Comparison of ENCODE assay signal across 22 cellular contexts in the genomic region with DNA sequence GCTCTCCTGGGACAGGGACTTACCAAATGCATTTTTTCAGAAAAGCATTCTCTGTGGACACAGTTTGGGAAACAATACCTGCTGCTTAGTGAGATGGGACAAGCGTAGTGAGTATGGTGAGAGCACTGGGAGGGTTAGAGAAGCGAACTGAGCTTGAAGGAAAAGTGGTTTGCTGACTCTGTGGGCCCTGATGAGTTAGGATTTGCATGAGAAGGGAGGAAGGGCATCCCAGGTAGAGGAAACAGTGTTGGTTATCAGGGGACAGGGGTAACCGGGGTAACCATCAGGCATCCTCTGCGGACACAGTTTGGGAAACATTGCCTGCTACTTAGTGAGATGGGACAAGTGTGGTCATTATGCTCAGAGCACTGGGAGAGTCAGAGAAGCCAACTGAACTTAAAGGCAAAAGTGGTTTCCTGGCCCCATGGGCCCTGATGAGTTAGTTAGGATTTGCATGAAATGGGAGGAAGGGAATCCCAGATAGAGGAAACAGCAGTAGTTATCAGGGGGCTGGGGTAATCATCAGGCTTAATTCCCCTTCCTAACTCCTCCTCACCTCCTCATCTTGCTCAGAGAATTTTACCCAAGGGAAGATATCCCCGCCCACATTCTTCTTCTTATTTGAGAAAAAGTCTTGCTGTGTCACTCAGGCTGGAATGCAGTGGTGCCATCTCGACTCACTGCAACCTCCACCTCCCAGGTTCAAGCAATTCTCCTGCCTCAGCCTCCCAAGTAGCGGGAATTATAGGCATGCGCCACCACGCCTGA.
"Had no signal": no experiment of that assay in that cellular context is flagged by ENCODE, and none has a peak within 500 bp of the region (broad histone marks: within the 10 kb centered on the region; RNA-seq: fewer than 3 reads in every experiment).

No MANE protein-coding gene starts in this region.

- H3K4me1 Mint-ChIP-seq: activated naive CD8-positive, alpha-beta T cell treated with anti-CD3 and anti-CD28 coated beads, Interleukin-2, amount 10 ng/mL, durations not matched to agents 7 days and 5 days; stimulated activated effector memory CD8-positive, alpha-beta T cell treated with anti-CD3 and anti-CD28 coated beads, Interleukin-12 subunit alpha, Interleukin-12 subunit beta, amount 100 ng/mL, for 72 hours had no signal

- H3K9me3 Mint-ChIP-seq: nephron had no signal

- H3K4me3 Mint-ChIP-seq: activated naive CD8-positive, alpha-beta T cell treated with anti-CD3 and anti-CD28 coated beads, Interleukin-2, amount 10 ng/mL, durations not matched to agents 7 days and 5 days; brain; nephron; stimulated activated effector memory CD8-positive, alpha-beta T cell treated with anti-CD3 and anti-CD28 coated beads, Interleukin-12 subunit alpha, Interleukin-12 subunit beta, amount 100 ng/mL, for 72 hours; stimulated activated naive CD8-positive, alpha-beta T cell treated with anti-CD3 and anti-CD28 coated beads, Interleukin-15, Interleukin-2, amounts not matched to agents 100 ng/mL and 50 ng/mL, for 24 hours had no signal

- DNase-seq: activated CD4-positive, alpha-beta T cell treated with anti-CD3 and anti-CD28 coated beads for 4 hours; activated CD4-positive, alpha-beta T cell treated with anti-CD3 and anti-CD28 coated beads, Interleukin-2, amount 50 U/mL, for 4 hours; activated CD8-positive, alpha-beta memory T cell treated with anti-CD3 and anti-CD28 coated beads for 24 hours; activated effector memory CD4-positive, alpha-beta T cell treated with Interleukin-2 at 50 U/mL for 16 hours; activated naive CD4-positive, alpha-beta T cell treated with Interleukin-2 at 50 U/mL for 16 hours; activated naive CD8-positive, alpha-beta T cell treated with anti-CD3 and anti-CD28 coated beads, Interleukin-2, amount 10 ng/mL, durations not matched to agents 7 days and 5 days; cerebellar nuclear complex; colonic mucosa; effector CD8-positive, alpha-beta T cell; left lung; right lobe of liver; stimulated activated CD4-positive, alpha-beta T cell treated with anti-CD3 and anti-CD28 coated beads, Interleukin-4, amount 100 ng/mL, for 24 hours; trophoblast cell had no signal

- H3K27ac ChIP-seq: ascending aorta, cardiac muscle cell, colonic mucosa, left lung, neutrophil, right lobe of liver, skin epidermis, thoracic aorta had no signal

- H3K4me3 ChIP-seq: ascending aorta, cardiac muscle cell, colonic mucosa, left lung, right lobe of liver, skin epidermis, thoracic aorta had no signal

- H3K9me3 ChIP-seq: ascending aorta, colonic mucosa, left lung, neutrophil, right lobe of liver, thoracic aorta had no signal

- H3K4me1 ChIP-seq: ascending aorta, colonic mucosa, left lung, right lobe of liver had no signal

- H3K36me3 Mint-ChIP-seq: activated naive CD8-positive, alpha-beta T cell treated with anti-CD3 and anti-CD28 coated beads, Interleukin-2, amount 10 ng/mL, durations not matched to agents 7 days and 5 days; brain; stimulated activated effector memory CD8-positive, alpha-beta T cell treated with anti-CD3 and anti-CD28 coated beads, Interleukin-12 subunit alpha, Interleukin-12 subunit beta, amount 100 ng/mL, for 72 hours had no signal

- H3K27me3 ChIP-seq: ascending aorta, cardiac muscle cell, colonic mucosa, left lung, neutrophil, right lobe of liver had no signal

- H3K27ac Mint-ChIP-seq: activated naive CD8-positive, alpha-beta T cell treated with anti-CD3 and anti-CD28 coated beads, Interleukin-2, amount 10 ng/mL, durations not matched to agents 7 days and 5 days; brain; nephron; stimulated activated effector memory CD8-positive, alpha-beta T cell treated with anti-CD3 and anti-CD28 coated beads, Interleukin-12 subunit alpha, Interleukin-12 subunit beta, amount 100 ng/mL, for 72 hours; stimulated activated naive CD8-positive, alpha-beta T cell treated with anti-CD3 and anti-CD28 coated beads, Interleukin-15, Interleukin-2, amounts not matched to agents 100 ng/mL and 50 ng/mL, for 24 hours had no signal

- H3K27me3 Mint-ChIP-seq: activated naive CD8-positive, alpha-beta T cell treated with anti-CD3 and anti-CD28 coated beads, Interleukin-2, amount 10 ng/mL, durations not matched to agents 7 days and 5 days; stimulated activated naive CD8-positive, alpha-beta T cell treated with anti-CD3 and anti-CD28 coated beads, Interleukin-15, Interleukin-2, amounts not matched to agents 100 ng/mL and 50 ng/mL, for 24 hours had no signal

- H3K36me3 ChIP-seq: ascending aorta, cardiac muscle cell, colonic mucosa, left lung, neutrophil, right lobe of liver, thoracic aorta had no signal
